Comparison of ENCODE assay signal across 15 cellular contexts in the genomic region with DNA sequence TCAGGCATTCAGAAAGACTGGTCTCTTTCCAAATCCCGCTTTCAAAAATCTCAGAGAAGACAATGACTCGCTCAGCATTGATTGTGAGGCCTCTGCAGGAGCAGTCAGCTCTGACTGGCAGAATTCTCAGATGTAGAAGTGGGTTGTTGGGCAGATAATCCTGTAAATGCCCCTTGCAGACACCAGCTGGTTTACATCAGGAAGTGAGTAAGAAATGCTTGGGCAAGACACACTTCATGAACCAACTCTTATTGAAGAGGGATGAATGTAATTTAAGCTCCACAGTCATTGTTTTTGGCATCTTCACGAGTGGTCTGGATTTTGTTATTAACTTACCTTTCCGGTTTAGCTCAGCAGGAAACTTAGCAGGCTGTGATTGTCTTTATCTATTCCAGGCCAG.
A peak's percentile ranks its signal among the peaks of the same experiment; 100 is the strongest.
DNase-seq lines count a peak whose midpoint lies in the region; ATAC-seq, FAIRE-seq and TF ChIP-seq lines count a peak whose summit lies in the region.
"Had no signal": no experiment of that assay in that cellular context is flagged by ENCODE, and none has a peak within 500 bp of the region (broad histone marks: within the 10 kb centered on the region; RNA-seq: fewer than 3 reads in every experiment).

No MANE protein-coding gene starts in this region.

- no peak for ATAC-seq in HG03432 (IDR thresholded peaks at IDR 0.05; ENCODE audit: unreplicated experiment)
- ATAC-seq: effector memory CD8-positive, alpha-beta T cell; mucosa of descending colon had no signal

- in situ Hi-C loops in ACHN (cut with HindIII; ENCODE audit: low pct_ligation_motif_present, low pct_unique_long_range_greater_than_20kb, low sequenced_read_pairs): no loop called here

- DNase-seq in ACHN (peak; percentile 35), HFF-Myc (ENCODE audit: extremely low read depth, low read depth) (peak; percentile 80), T1000 (lab: John Stamatoyannopoulos, UW) (peak; percentile 29), fibroblast of peridontal ligament (ENCODE audit: extremely low read depth) (peak; percentile 90), C1 segment of cervical spinal cord (lab: John Stamatoyannopoulos, UW) (no peak), iPS-NIHi11 (ENCODE audit: low spot score) (no peak), urothelium cell line (ENCODE audit: low spot score) (no peak)
- DNase-seq: activated CD8-positive, alpha-beta memory T cell treated with anti-CD3 and anti-CD28 coated beads, Interleukin-2, amount 50 U/mL, for 48 hours; amygdala; effector memory CD8-positive, alpha-beta T cell; mucosa of descending colon; NCI-H446 treated with DMSO at 0.1 percent for 48 hours; SHP77 treated with DMSO at 0.1 percent for 48 hours; WERI-Rb-1 had no signal

- no peak overlapping the region for H3K4me3 ChIP-seq in HFF-Myc (replicated peaks; ENCODE audit: low read depth, low read length)
- H3K4me3 ChIP-seq: mucosa of descending colon had no signal

- no peak for FAIRE-seq in urothelium cell line (lab: Jason Lieb, UNC)

- no peak for TF ChIP-seq CTCF in HFF-Myc (IDR thresholded peaks at IDR 0.05; ENCODE audit: low read depth, low read length, missing control alignments)

Comparison
In these comparisons a context has a peak if more than half of its experiments do, and no peak if none do; other contexts are left out.
1. DNase-seq: peak in ACHN (single experiment), HFF-Myc (single experiment), T1000 (single experiment) and fibroblast of peridontal ligament (single experiment); none in C1 segment of cervical spinal cord (0 of 14), iPS-NIHi11 (single experiment) and urothelium cell line (single experiment).